1 cellular context compared by ENCODE assay signal in the genomic region with DNA sequence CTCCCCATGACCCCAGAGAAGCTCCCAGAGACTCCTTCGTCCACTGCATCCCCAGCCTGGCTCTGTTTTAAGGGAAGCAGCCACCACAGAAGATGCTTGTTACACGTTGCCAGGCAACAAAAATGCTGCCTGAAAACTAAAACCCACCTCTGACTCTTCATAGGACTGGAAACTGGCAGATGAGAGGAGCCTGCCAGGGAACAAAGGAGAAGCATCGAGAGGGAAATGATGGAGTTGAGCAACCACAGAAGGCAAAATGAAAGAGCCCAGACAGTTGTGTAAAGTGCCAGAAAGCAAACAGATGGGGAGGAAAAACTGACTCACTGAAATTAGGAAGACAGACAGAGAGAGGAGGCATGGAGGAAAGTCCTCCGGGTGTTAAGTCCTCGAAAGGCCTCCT.
TF ChIP-seq lines count a peak whose summit lies in the region.

No MANE protein-coding gene starts in this region.

TF ChIP-seq in SK-N-SH treated with all-trans-retinoic acid at 6 μM for 48 hours, 23 proteins besides CTCF, POLR2A, EP300 and RAD21 (continued from another document):
- TF ChIP-seq, protein P1, sequence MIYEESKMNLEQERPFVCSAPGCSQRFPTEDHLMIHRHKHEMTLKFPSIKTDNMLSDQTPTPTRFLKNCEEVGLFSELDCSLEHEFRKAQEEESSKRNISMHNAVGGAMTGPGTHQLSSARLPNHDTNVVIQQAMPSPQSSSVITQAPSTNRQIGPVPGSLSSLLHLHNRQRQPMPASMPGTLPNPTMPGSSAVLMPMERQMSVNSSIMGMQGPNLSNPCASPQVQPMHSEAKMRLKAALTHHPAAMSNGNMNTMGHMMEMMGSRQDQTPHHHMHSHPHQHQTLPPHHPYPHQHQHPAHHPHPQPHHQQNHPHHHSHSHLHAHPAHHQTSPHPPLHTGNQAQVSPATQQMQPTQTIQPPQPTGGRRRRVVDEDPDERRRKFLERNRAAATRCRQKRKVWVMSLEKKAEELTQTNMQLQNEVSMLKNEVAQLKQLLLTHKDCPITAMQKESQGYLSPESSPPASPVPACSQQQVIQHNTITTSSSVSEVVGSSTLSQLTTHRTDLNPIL (CRISPR knock-in tag; IDR thresholded peaks at IDR 0.05; ENCODE audit: low read depth): no peak
